Comparison of ENCODE assay signal across 39 cellular contexts in genomic region chr12:48525332-48525731, GRCh38. TPM values are rescaled to one million over a fixed set of nuclear protein-coding genes. Genes with fewer than 3 reads are reported as not detected.
"Had no signal": no experiment of that assay in that cellular context is flagged by ENCODE, and none has a peak within 500 bp of the region (broad histone marks: within the 10 kb centered on the region; RNA-seq: fewer than 3 reads in every experiment).

A gene with protein sequence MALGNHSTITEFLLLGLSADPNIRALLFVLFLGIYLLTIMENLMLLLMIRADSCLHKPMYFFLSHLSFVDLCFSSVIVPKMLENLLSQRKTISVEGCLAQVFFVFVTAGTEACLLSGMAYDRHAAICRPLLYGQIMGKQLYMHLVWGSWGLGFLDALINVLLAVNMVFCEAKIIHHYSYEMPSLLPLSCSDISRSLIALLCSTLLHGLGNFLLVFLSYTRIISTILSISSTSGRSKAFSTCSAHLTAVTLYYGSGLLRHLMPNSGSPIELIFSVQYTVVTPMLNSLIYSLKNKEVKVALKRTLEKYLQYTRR (plus strand): TSS chr12:48525632. CDS start chr12:48525632, 0 bp downstream.

- H3K27ac ChIP-seq: adrenal gland, body of pancreas, brain microvascular endothelial cell, breast epithelium, VCaP had no signal

- H3K27me3 Mint-ChIP-seq: activated CD8-positive, alpha-beta T cell treated with anti-CD3 and anti-CD28 coated beads for 36 hours had no signal

- H3K4me3 Mint-ChIP-seq: activated B cell treated with CpG ODN at 0.5 μM for 24 hours; activated CD4-positive, alpha-beta memory T cell treated with anti-CD3 and anti-CD28 coated beads for 36 hours; activated CD8-positive, alpha-beta T cell treated with anti-CD3 and anti-CD28 coated beads for 36 hours; activated naive CD4-positive, alpha-beta T cell treated with anti-CD3 and anti-CD28 coated beads for 36 hours; activated naive CD8-positive, alpha-beta T cell treated with anti-CD3 and anti-CD28 coated beads for 36 hours; activated T-cell treated with anti-CD3 and anti-CD28 coated beads, Interleukin-2, amount 50 U/mL, for 4 hours; activated T-cell treated with anti-CD3 and anti-CD28 coated beads, Interleukin-2, amount 50 U/mL, for 72 hours; activated T-helper 1 cell treated with anti-CD3 and anti-CD28 coated beads, Interleukin-12 subunit alpha, Interleukin-12 subunit beta, Interleukin-2, Interleukin-4 antibody, amounts not matched to agents 30 ng/mL and 10 ng/mL and 1 ng/mL, durations not matched to agents 14 hours and 24 hours and 36 hours; activated T-helper 17 cell treated with anti-CD3 and anti-CD28 coated beads, Interleukin-2, amount 50 U/mL, for 72 hours; T-helper 1 cell treated with Interleukin-12 subunit alpha and Interleukin-12 subunit beta and Interleukin-4 antibody, amounts not matched to agents 30 μg/mL and 1 μg/mL, for 36 hours; T-helper 2 cell treated with Interferon-gamma antibody and Interleukin-4, amounts not matched to agents 5 μg/mL and 100 μg/mL, for 36 hours had no signal

- H3K27ac Mint-ChIP-seq: activated B cell treated with CpG ODN at 0.5 μM for 24 hours; activated CD4-positive, alpha-beta memory T cell treated with anti-CD3 and anti-CD28 coated beads for 36 hours; activated CD8-positive, alpha-beta T cell treated with anti-CD3 and anti-CD28 coated beads for 36 hours; activated naive CD4-positive, alpha-beta T cell treated with anti-CD3 and anti-CD28 coated beads for 36 hours; activated naive CD4-positive, alpha-beta T cell treated with anti-CD3 and anti-CD28 coated beads, Interleukin-2, amount 50 U/mL, for 72 hours; activated naive CD8-positive, alpha-beta T cell treated with anti-CD3 and anti-CD28 coated beads for 36 hours; activated T-cell treated with anti-CD3 and anti-CD28 coated beads, Interleukin-2, amount 50 U/mL, for 72 hours; activated T-helper 1 cell treated with anti-CD3 and anti-CD28 coated beads, Interleukin-12 subunit alpha, Interleukin-12 subunit beta, Interleukin-2, Interleukin-4 antibody, amounts not matched to agents 30 ng/mL and 10 ng/mL and 1 ng/mL, durations not matched to agents 14 hours and 24 hours and 36 hours; activated T-helper 17 cell treated with anti-CD3 and anti-CD28 coated beads, Interleukin-2, amount 50 U/mL, for 72 hours; T-helper 1 cell treated with Interleukin-12 subunit alpha and Interleukin-12 subunit beta and Interleukin-4 antibody, amounts not matched to agents 30 μg/mL and 1 μg/mL, for 36 hours; T-helper 2 cell treated with Interferon-gamma antibody and Interleukin-4, amounts not matched to agents 5 μg/mL and 100 μg/mL, for 36 hours had no signal

- H3K9me3 Mint-ChIP-seq: activated B cell treated with CpG ODN at 0.5 μM for 24 hours; activated CD4-positive, alpha-beta memory T cell treated with anti-CD3 and anti-CD28 coated beads for 36 hours; activated CD8-positive, alpha-beta T cell treated with anti-CD3 and anti-CD28 coated beads for 36 hours; activated naive CD4-positive, alpha-beta T cell treated with anti-CD3 and anti-CD28 coated beads for 36 hours; activated naive CD4-positive, alpha-beta T cell treated with anti-CD3 and anti-CD28 coated beads, Interleukin-2, amount 50 U/mL, for 72 hours; activated naive CD8-positive, alpha-beta T cell treated with anti-CD3 and anti-CD28 coated beads for 36 hours; activated T-cell treated with anti-CD3 and anti-CD28 coated beads, Interleukin-2, amount 50 U/mL, for 4 hours; activated T-cell treated with anti-CD3 and anti-CD28 coated beads, Interleukin-2, amount 50 U/mL, for 72 hours; activated T-helper 1 cell treated with anti-CD3 and anti-CD28 coated beads, Interleukin-12 subunit alpha, Interleukin-12 subunit beta, Interleukin-2, Interleukin-4 antibody, amounts not matched to agents 30 ng/mL and 10 ng/mL and 1 ng/mL, durations not matched to agents 14 hours and 24 hours and 36 hours; activated T-helper 17 cell treated with anti-CD3 and anti-CD28 coated beads, Interleukin-2, amount 50 U/mL, for 72 hours; T-helper 1 cell treated with Interleukin-12 subunit alpha and Interleukin-12 subunit beta and Interleukin-4 antibody, amounts not matched to agents 30 μg/mL and 1 μg/mL, for 36 hours; T-helper 2 cell treated with Interferon-gamma antibody and Interleukin-4, amounts not matched to agents 5 μg/mL and 100 μg/mL, for 36 hours had no signal

- H3K36me3 Mint-ChIP-seq: activated CD4-positive, alpha-beta memory T cell treated with anti-CD3 and anti-CD28 coated beads for 36 hours; activated naive CD4-positive, alpha-beta T cell treated with anti-CD3 and anti-CD28 coated beads, Interleukin-2, amount 50 U/mL, for 72 hours; activated naive CD8-positive, alpha-beta T cell treated with anti-CD3 and anti-CD28 coated beads for 36 hours had no signal

- H3K27me3 ChIP-seq: adrenal gland, body of pancreas, brain microvascular endothelial cell, breast epithelium had no signal

- H3K4me1 ChIP-seq: adrenal gland, body of pancreas, breast epithelium had no signal

- H3K4me1 Mint-ChIP-seq: activated B cell treated with CpG ODN at 0.5 μM for 24 hours; activated naive CD8-positive, alpha-beta T cell treated with anti-CD3 and anti-CD28 coated beads for 36 hours; activated T-helper 17 cell treated with anti-CD3 and anti-CD28 coated beads, Interleukin-2, amount 50 U/mL, for 72 hours had no signal

- H3K36me3 ChIP-seq: adrenal gland, brain microvascular endothelial cell, breast epithelium had no signal

- H3K9me3 ChIP-seq: adrenal gland, body of pancreas, breast epithelium had no signal

- FAIRE-seq: astrocyte, TTC549 had no signal

- H3K4me3 ChIP-seq: adrenal gland, body of pancreas, breast epithelium had no signal

- DNase-seq: activated B cell treated with CpG ODN at 0.5 μM for 24 hours; activated CD4-positive, alpha-beta memory T cell treated with anti-CD3 and anti-CD28 coated beads for 36 hours; activated CD4-positive, alpha-beta T cell treated with anti-CD3 and anti-CD28 coated beads for 4 hours; activated CD4-positive, alpha-beta T cell treated with anti-CD3 and anti-CD28 coated beads, Interleukin-2, amount 50 U/mL, for 1 hour; activated CD4-positive, alpha-beta T cell treated with anti-CD3 and anti-CD28 coated beads, Interleukin-2, amount 50 U/mL, for 4 hours; activated CD4-positive, CD25-positive, alpha-beta regulatory T cell treated with anti-CD3 and anti-CD28 coated beads, Interleukin-2, amount 50 U/mL, for 72 hours; activated CD8-positive, alpha-beta memory T cell treated with anti-CD3 and anti-CD28 coated beads, Interleukin-2, amount 50 U/mL, for 4 hours; activated CD8-positive, alpha-beta T cell treated with anti-CD3 and anti-CD28 coated beads for 36 hours; activated effector memory CD4-positive, alpha-beta T cell treated with anti-CD3 and anti-CD28 coated beads, Interleukin-2, amount 50 U/mL, for 16 hours; activated gamma-delta T cell treated with Interleukin-2 at 50 U/mL for 16 hours; activated naive CD4-positive, alpha-beta T cell; activated naive CD4-positive, alpha-beta T cell treated with anti-CD3 and anti-CD28 coated beads for 36 hours; activated naive CD4-positive, alpha-beta T cell treated with anti-CD3 and anti-CD28 coated beads, Interleukin-2, amount 50 U/mL, for 16 hours; activated naive CD8-positive, alpha-beta T cell treated with anti-CD3 and anti-CD28 coated beads for 36 hours; activated T-cell treated with anti-CD3 and anti-CD28 coated beads for 4 hours; activated T-cell treated with anti-CD3 and anti-CD28 coated beads, Interleukin-2, amount 50 U/mL, for 1 hour; activated T-cell treated with anti-CD3 and anti-CD28 coated beads, Interleukin-2, amount 50 U/mL, for 4 hours; activated T-cell treated with anti-CD3 and anti-CD28 coated beads, Interleukin-2, amount 50 U/mL, for 72 hours; adrenal gland; amniotic stem cell; aorta; body of pancreas; brain microvascular endothelial cell; central memory CD4-positive, alpha-beta T cell; T-helper 1 cell; T-helper 2 cell; T-helper 9 cell had no signal

- ATAC-seq: activated CD8-positive, alpha-beta T cell treated with anti-CD3 and anti-CD28 coated beads for 36 hours; activated T-cell treated with anti-CD3 and anti-CD28 coated beads, Interleukin-2, amount 50 U/mL, for 4 hours; activated T-cell treated with anti-CD3 and anti-CD28 coated beads, Interleukin-2, amount 50 U/mL, for 72 hours; activated T-helper 17 cell treated with anti-CD3 and anti-CD28 coated beads, Interleukin-2, amount 50 U/mL, for 72 hours; body of pancreas had no signal

RNA-seq across cellular contexts. Expression of the gene that starts here (rescaled TPM):
- total RNA-seq: activated B cell treated with CpG ODN at 0.5 μM for 24 hours; activated CD4-positive, alpha-beta memory T cell treated with anti-CD3 and anti-CD28 coated beads for 36 hours; activated CD8-positive, alpha-beta memory T cell treated with anti-CD3 and anti-CD28 coated beads for 36 hours; activated CD8-positive, alpha-beta T cell treated with anti-CD3 and anti-CD28 coated beads for 36 hours; activated naive CD4-positive, alpha-beta T cell treated with anti-CD3 and anti-CD28 coated beads for 36 hours; activated naive CD4-positive, alpha-beta T cell treated with anti-CD3 and anti-CD28 coated beads, Interleukin-2, amount 50 U/mL, for 72 hours; activated naive CD8-positive, alpha-beta T cell treated with anti-CD3 and anti-CD28 coated beads for 36 hours; activated T-cell treated with anti-CD3 and anti-CD28 coated beads, Interleukin-2, amount 50 U/mL, for 4 hours; activated T-cell treated with anti-CD3 and anti-CD28 coated beads, Interleukin-2, amount 50 U/mL, for 72 hours; activated T-helper 1 cell treated with anti-CD3 and anti-CD28 coated beads, Interleukin-12 subunit alpha, Interleukin-12 subunit beta, Interleukin-2, Interleukin-4 antibody, amounts not matched to agents 30 ng/mL and 10 ng/mL and 1 ng/mL, durations not matched to agents 14 hours and 24 hours and 36 hours; activated T-helper 17 cell treated with anti-CD3 and anti-CD28 coated beads, Interleukin-2, amount 50 U/mL, for 72 hours; adrenal gland; aorta; astrocyte; body of pancreas; breast epithelium; cardiac septum; cerebellum had no signal
- polyA plus RNA-seq: adrenal gland, aorta had no signal
